In genomic region chr4:4248885-4249203, GRCh38 we compare ENCODE assay signal across 9 cellular contexts. TPM values are rescaled to one million over a fixed set of nuclear protein-coding genes. Genes with fewer than 3 reads are reported as not detected.
DNase-seq lines count a peak whose midpoint lies in the region; TF ChIP-seq lines count a peak whose summit lies in the region.
"Had no signal": no experiment of that assay in that cellular context is flagged by ENCODE, and none has a peak within 500 bp of the region (broad histone marks: within the 10 kb centered on the region; RNA-seq: fewer than 3 reads in every experiment).

No MANE protein-coding gene starts in this region.

- H3K36me3 ChIP-seq in SJCRH30 (peaks cover 21% of the 10 kb centered on the region), fibroblast of lung (ENCODE audit: control insufficient read depth, insufficient read depth, low read length) (peaks cover 4% of the 10 kb centered on the region)

- H4K20me1 ChIP-seq in fibroblast of lung (ENCODE audit: control insufficient read depth, extremely low read depth, insufficient read depth, low read length): no peaks in the 10 kb centered on the region

- H3K9me3 ChIP-seq in SJCRH30 (replicated peaks) (no peaks in the 10 kb centered on the region), fibroblast of lung (ENCODE audit: control insufficient read depth, insufficient read depth, low read depth, low read length) (no peaks in the 10 kb centered on the region)

- H3K27ac ChIP-seq in SJCRH30: peak overlapping the region; percentile 80
- peak overlapping the region; percentile 92 for H3K27ac ChIP-seq in fibroblast of lung (ENCODE audit: insufficient read depth, low read length)

- H2AFZ ChIP-seq in fibroblast of lung (ENCODE audit: low read length): peak overlapping the region; percentile 83

- peak overlapping the region; percentile 84 for H3K4me2 ChIP-seq in fibroblast of lung (ENCODE audit: extremely low read depth, insufficient read depth, low read length)

- peaks cover 10% of the 10 kb centered on the region for H3K79me2 ChIP-seq in fibroblast of lung (ENCODE audit: control insufficient read depth, insufficient read depth, low read length)

- H3K9ac ChIP-seq in fibroblast of lung (ENCODE audit: insufficient read depth, low read length): peak overlapping the region; percentile 96

- H3K4me3 ChIP-seq in GM12864 (ENCODE audit: low read depth, low read length): peak overlapping the region; percentile 84
- peak overlapping the region; percentile 94 for H3K4me3 ChIP-seq in SJCRH30
- H3K4me3 ChIP-seq in fibroblast of lung (replicated peaks in 1 of 4; ENCODE audit: control extremely low read depth in 1 of 4, insufficient read depth in 1 of 4, low read depth in 3 of 4, low read length in 4 of 4): peak overlapping the region; percentile 79 to 99 (median 93)

- H3K4me1 ChIP-seq in SJCRH30: peaks cover 4% of the 10 kb centered on the region
- peaks cover 4% of the 10 kb centered on the region for H3K4me1 ChIP-seq in fibroblast of lung (ENCODE audit: control insufficient read depth, extremely low read depth, insufficient read depth, low read length)

- H3K27me3 ChIP-seq in SJCRH30 (no peaks in the 10 kb centered on the region), fibroblast of lung (ENCODE audit: control insufficient read depth, insufficient read depth, low read length) (no peaks in the 10 kb centered on the region)

- TF ChIP-seq CTCF in GM12864 (IDR thresholded peaks at IDR 0.05; ENCODE audit: low read depth, low read length, missing control alignments) (no peak), fibroblast of lung (conservative IDR thresholded peaks at IDR 0.05 in 1 of 2, IDR thresholded peaks at IDR 0.05 in 1 of 2; ENCODE audit: low read depth in 1 of 2, low read length in 2 of 2) (no peak)

- DNase-seq in GM12864 (ENCODE audit: low read depth) (no peak), SJCRH30 (no peak), fibroblast of lung (ENCODE audit: low read depth in 2 of 2) (no peak), renal cortical epithelial cell (ENCODE audit: low read depth) (peak; percentile 4), NCI-H1930 (lab: John Stamatoyannopoulos, UW) (no peak), GF-D8 (lab: John Stamatoyannopoulos, UW) (no peak), NCI-H1417 (lab: John Stamatoyannopoulos, UW) (no peak)
- DNase-seq in stimulated activated CD4-positive, alpha-beta T cell treated with anti-CD3 and anti-CD28 coated beads, Interleukin-2, amount 100 ng/mL, for 48 hours: no peak
- DNase-seq: SIG-M5 had no signal

RNA-seq across cellular contexts. Expression of gene TMEM128, which starts 0.8 kb away (rescaled TPM):
- total RNA-seq in SJCRH30 (2014; rRNA removed; shearing (Covaris generic)): 25.0 and 25.5 TPM in 2 replicates
- 21.3 and 26.4 TPM in 2 replicates for total RNA-seq in fibroblast of lung
- 36.9 and 52.1 TPM in 2 replicates for polyA plus RNA-seq in fibroblast of lung
- 22.0 and 27.4 TPM in 2 replicates for polyA plus RNA-seq in fibroblast of lung (2012)
- 5.6 and 11.1 TPM in 2 replicates for polyA minus RNA-seq in fibroblast of lung (ENCODE audit: low replicate concordance)
- total RNA-seq in renal cortical epithelial cell: 21.6 and 29.7 TPM in 2 replicates

RNA-seq across cellular contexts. Expression of gene OTOP1, which starts 22.1 kb away (rescaled TPM):
- total RNA-seq in SJCRH30 (2014; rRNA removed; shearing (Covaris generic)): not detected in 2 replicates
- not detected in 2 replicates for total RNA-seq in fibroblast of lung
- not detected in 2 replicates for polyA plus RNA-seq in fibroblast of lung
- polyA plus RNA-seq in fibroblast of lung (2012): not detected in 2 replicates
- polyA minus RNA-seq in fibroblast of lung (ENCODE audit: low replicate concordance): not detected in 2 replicates
- total RNA-seq in renal cortical epithelial cell: not detected in 2 replicates

RNA-seq across cellular contexts. Expression of gene LYAR, which starts 41.1 kb away (rescaled TPM):
- 58.7 and 60.2 TPM in 2 replicates for total RNA-seq in SJCRH30 (2014; rRNA removed; shearing (Covaris generic))
- 11.1 and 11.8 TPM in 2 replicates for total RNA-seq in fibroblast of lung
- 10.1 and 16.1 TPM in 2 replicates for polyA plus RNA-seq in fibroblast of lung
- polyA plus RNA-seq in fibroblast of lung (2012): 12.7 and 20.5 TPM in 2 replicates
- polyA minus RNA-seq in fibroblast of lung (ENCODE audit: low replicate concordance): not detected in 2 replicates
- 8.7 and 10.9 TPM in 2 replicates for total RNA-seq in renal cortical epithelial cell

RNA-seq across cellular contexts. Expression of gene ZBTB49, which starts 41.2 kb away (rescaled TPM):
- 5.8 and 5.9 TPM in 2 replicates for total RNA-seq in SJCRH30 (2014; rRNA removed; shearing (Covaris generic))
- total RNA-seq in fibroblast of lung: 3.1 and 3.5 TPM in 2 replicates
- 2.1 and 2.8 TPM in 2 replicates for polyA plus RNA-seq in fibroblast of lung
- 1.7 and 2.4 TPM in 2 replicates for polyA plus RNA-seq in fibroblast of lung (2012)
- polyA minus RNA-seq in fibroblast of lung (ENCODE audit: low replicate concordance): 3.8 and 4.0 TPM in 2 replicates
- total RNA-seq in renal cortical epithelial cell: 0.69 and 5.0 TPM in 2 replicates
